Comparison of ENCODE assay signal across 20 cellular contexts in genomic region chr12:5506295-5506694, GRCh38.
DNase-seq lines count a peak whose midpoint lies in the region; ATAC-seq and TF ChIP-seq lines count a peak whose summit lies in the region.
"Had no signal": no experiment of that assay in that cellular context is flagged by ENCODE, and none has a peak within 500 bp of the region (broad histone marks: within the 10 kb centered on the region; RNA-seq: fewer than 3 reads in every experiment).

No MANE protein-coding gene starts in this region.

- no peak overlapping the region for H3K23ac ChIP-seq in IMR-90 (ENCODE audit: low read depth, low read length)

- peak overlapping the region; percentile 45; the same call in 1 of the 2 replicates for H2AK5ac ChIP-seq in IMR-90 (ENCODE audit: low read depth, low read length)

- H3K27ac ChIP-seq in IMR-90 (ENCODE audit: insufficient read depth, low read length): no peak overlapping the region
- H3K27ac ChIP-seq: SK-N-MC had no signal

- H3K36me3 ChIP-seq in IMR-90 (ENCODE audit: control insufficient read depth, insufficient read depth, low read length): peaks cover 3% of the 10 kb centered on the region; the same call in 1 of the 2 replicates

- peak overlapping the region; percentile 30 for H2AFZ ChIP-seq in IMR-90 (replicated peaks; ENCODE audit: low read length, poor library complexity)

- H3K9ac ChIP-seq in IMR-90 (ENCODE audit: low read depth, low read length): no peak overlapping the region

- no TSS peak for BruUV-seq in IMR-90 (replicated peaks; lab: Mats Ljungman, UMichigan)

- no peaks in the 10 kb centered on the region for H3K9me3 Mint-ChIP-seq in stimulated activated naive B cell treated with anti-CD40 and anti-IgM and Interleukin-4, amounts not matched to agents 10 μg/mL and 1 μg/mL and 100 μg/mL, for 72 hours
- H3K9me3 Mint-ChIP-seq in stimulated activated effector memory CD8-positive, alpha-beta T cell treated with anti-CD3 and anti-CD28 coated beads, Interleukin-12 subunit alpha, Interleukin-12 subunit beta, amount 100 ng/mL, for 72 hours: no peaks in the 10 kb centered on the region
- H3K9me3 Mint-ChIP-seq: IgD-negative memory B cell had no signal

- no peak overlapping the region for H2AK9ac ChIP-seq in IMR-90 (replicated peaks; ENCODE audit: low read depth, low read length, poor library complexity)

- ATAC-seq in IMR-90 (ENCODE audit: low read depth): no peak
- ATAC-seq in stimulated activated naive B cell treated with anti-CD40 and anti-IgM and Interleukin-4, amounts not matched to agents 10 μg/mL and 1 μg/mL and 100 μg/mL, for 72 hours (replicated peaks): no peak
- ATAC-seq in SK-N-SH treated with all-trans-retinoic acid at 6 μM for 48 hours: no peak
- no peak for ATAC-seq in stimulated activated effector memory CD8-positive, alpha-beta T cell treated with anti-CD3 and anti-CD28 coated beads, Interleukin-12 subunit alpha, Interleukin-12 subunit beta, amount 100 ng/mL, for 72 hours

- H3K27me3 ChIP-seq in IMR-90 (ENCODE audit: control insufficient read depth, insufficient read depth, low read length): no peaks in the 10 kb centered on the region

- H3K4me3 Mint-ChIP-seq in stimulated activated naive B cell treated with anti-CD40 and anti-IgM and Interleukin-4, amounts not matched to agents 10 μg/mL and 1 μg/mL and 100 μg/mL, for 72 hours: no peak overlapping the region
- H3K4me3 Mint-ChIP-seq in stimulated activated effector memory CD8-positive, alpha-beta T cell treated with anti-CD3 and anti-CD28 coated beads, Interleukin-12 subunit alpha, Interleukin-12 subunit beta, amount 100 ng/mL, for 72 hours: no peak overlapping the region
- H3K4me3 Mint-ChIP-seq: IgD-negative memory B cell had no signal

- no peak for TF ChIP-seq POLR2A in IMR-90 (IDR thresholded peaks at IDR 0.05; ENCODE audit: low read depth, low read length)

- H3K4me1 Mint-ChIP-seq in stimulated activated naive B cell treated with anti-CD40 and anti-IgM and Interleukin-4, amounts not matched to agents 10 μg/mL and 1 μg/mL and 100 μg/mL, for 72 hours: no peaks in the 10 kb centered on the region
- no peaks in the 10 kb centered on the region for H3K4me1 Mint-ChIP-seq in stimulated activated effector memory CD8-positive, alpha-beta T cell treated with anti-CD3 and anti-CD28 coated beads, Interleukin-12 subunit alpha, Interleukin-12 subunit beta, amount 100 ng/mL, for 72 hours
- H3K4me1 Mint-ChIP-seq: CD14-positive monocyte, IgD-negative memory B cell had no signal

- no peak overlapping the region; the same call in 1 of the 2 replicates for H3K56ac ChIP-seq in IMR-90 (ENCODE audit: extremely low read depth, insufficient read depth, low read length)

- intact Hi-C loops in IMR-90 (cut with micrococcal nuclease): loop anchor here (10.0 kb wide), 1 partner anchor 779 kb away; no protein-coding TSS in a partner anchor

- peaks cover 14% of the 10 kb centered on the region for H3K9me1 ChIP-seq in IMR-90 (ENCODE audit: insufficient read depth, low read length)

- TF ChIP-seq RAD21 in IMR-90 (IDR thresholded peaks at IDR 0.05; ENCODE audit: low read length): no peak

- H3K27me3 Mint-ChIP-seq in stimulated activated naive B cell treated with anti-CD40 and anti-IgM and Interleukin-4, amounts not matched to agents 10 μg/mL and 1 μg/mL and 100 μg/mL, for 72 hours: peaks cover 14 to 20% of the 10 kb centered on the region in 2 donors

- dilution Hi-C loops in IMR-90 (cut with HindIII; ENCODE audit: low sequenced_read_pairs, unreplicated experiment): no loop called here

- H3K4me3 ChIP-seq in IMR-90 (ENCODE audit: insufficient read depth, low read depth, low read length): no peak overlapping the region
- H3K4me3 ChIP-seq: SK-N-MC had no signal

- H3K4ac ChIP-seq in IMR-90 (ENCODE audit: low read depth, low read length): no peak overlapping the region

- POLR2A ChIA-PET in IMR-90 (lab: Charles Lee; ENCODE audit: unreplicated experiment): no interaction called here

- in situ Hi-C loops in IMR-90 (cut with MboI; ENCODE audit: low sequenced_read_pairs): no loop called here

- H3K36me3 Mint-ChIP-seq in stimulated activated naive B cell treated with anti-CD40 and anti-IgM and Interleukin-4, amounts not matched to agents 10 μg/mL and 1 μg/mL and 100 μg/mL, for 72 hours: no peaks in the 10 kb centered on the region
- H3K36me3 Mint-ChIP-seq in stimulated activated effector memory CD8-positive, alpha-beta T cell treated with anti-CD3 and anti-CD28 coated beads, Interleukin-12 subunit alpha, Interleukin-12 subunit beta, amount 100 ng/mL, for 72 hours: no peaks in the 10 kb centered on the region
- H3K36me3 Mint-ChIP-seq: CD14-positive monocyte, IgD-negative memory B cell had no signal

- H3K4me2 ChIP-seq in IMR-90 (ENCODE audit: low read depth, low read length): no peak overlapping the region

- H2BK120ac ChIP-seq in IMR-90 (ENCODE audit: low read depth, low read length): no peak overlapping the region

- no peak overlapping the region for H2BK20ac ChIP-seq in IMR-90 (ENCODE audit: low read depth, low read length)

- H4K5ac ChIP-seq in IMR-90 (ENCODE audit: low read depth, low read length): no peak overlapping the region

- DNase-seq in IMR-90 (no peak), ecto neural progenitor cell (ENCODE audit: low spot score) (peak; percentile 39), islet precursor cell (peak; percentile 49), hippocampal formation (lab: John Stamatoyannopoulos, UW) (no peak)
- DNase-seq in stimulated activated naive B cell treated with anti-CD40 and anti-IgM and Interleukin-4, amounts not matched to agents 10 μg/mL and 1 μg/mL and 100 μg/mL, for 72 hours: no peak
- no peak for DNase-seq in stimulated activated effector memory CD8-positive, alpha-beta T cell treated with anti-CD3 and anti-CD28 coated beads, Interleukin-12 subunit alpha, Interleukin-12 subunit beta, amount 100 ng/mL, for 72 hours (ENCODE audit: low spot score in 2 of 2)
- DNase-seq: DMS153, DND-41, HCEC 1CT, NCI-H1048, NCI-H1694, NCI-H2029 treated with DMSO at 0.1 percent for 48 hours, NCI-H2227 treated with DMSO at 0.1 percent for 48 hours, NCI-H526 treated with DMSO at 0.1 percent for 48 hours, RPMI8226, SIG-M5 had no signal

- no peak for TF ChIP-seq CTCF in IMR-90 (conservative IDR thresholded peaks at IDR 0.05; ENCODE audit: low read depth, low read length)

- peaks cover 7% of the 10 kb centered on the region for H3K4me1 ChIP-seq in IMR-90 (ENCODE audit: control insufficient read depth, insufficient read depth, low read length)

- no peak overlapping the region for H3K18ac ChIP-seq in IMR-90 (ENCODE audit: low read depth, low read length)

- H3K27ac Mint-ChIP-seq in stimulated activated naive B cell treated with anti-CD40 and anti-IgM and Interleukin-4, amounts not matched to agents 10 μg/mL and 1 μg/mL and 100 μg/mL, for 72 hours: peak overlapping the region; percentile 2
- no peak overlapping the region for H3K27ac Mint-ChIP-seq in stimulated activated effector memory CD8-positive, alpha-beta T cell treated with anti-CD3 and anti-CD28 coated beads, Interleukin-12 subunit alpha, Interleukin-12 subunit beta, amount 100 ng/mL, for 72 hours
- H3K27ac Mint-ChIP-seq: CD14-positive monocyte, IgD-negative memory B cell had no signal

- CTCF ChIA-PET in IMR-90 (lab: Yijun Ruan, JAX): no interaction called here

- no peak overlapping the region for H3K14ac ChIP-seq in IMR-90 (replicated peaks; ENCODE audit: low read depth, low read length)

- no peak overlapping the region for H2BK5ac ChIP-seq in IMR-90 (ENCODE audit: low read depth, low read length, poor library complexity, severe bottlenecking)

- 80% methylated on average over 2 of the region's 4 CpGs; no CpG with 5 or more reads in 1 of the 2 experiments for WGBS in IMR-90 (ENCODE audit: extremely low coverage in 2 of 2, insufficient read length in 1 of 2), 2 experiments

- H4K8ac ChIP-seq in IMR-90 (ENCODE audit: low read depth in 2 of 2, low read length in 2 of 2): peak overlapping the region in 1 of 2 experiments; percentile 37; a peak in 1 of 4 replicates

- H3K9me3 ChIP-seq in IMR-90 (ENCODE audit: control insufficient read depth, insufficient read depth, low read length): no peaks in the 10 kb centered on the region

- H4K91ac ChIP-seq in IMR-90 (ENCODE audit: insufficient read depth, low read depth, low read length): no peak overlapping the region

- no peak overlapping the region for H2BK15ac ChIP-seq in IMR-90 (ENCODE audit: low read depth, low read length)

- H4K20me1 ChIP-seq in IMR-90 (ENCODE audit: insufficient read depth, low read length): no peaks in the 10 kb centered on the region

- H3K79me1 ChIP-seq in IMR-90 (ENCODE audit: low read depth in 1 of 2, low read length in 2 of 2): peaks cover 3 to 14% of the 10 kb centered on the region in 2 experiments

TF ChIP-seq in IMR-90, 13 proteins besides CTCF, POLR2A, EP300 and RAD21 (continues in another document):
- TF ChIP-seq CEBPB (IDR thresholded peaks at IDR 0.05; ENCODE audit: low read depth, low read length) (no peak), BHLHE40 (IDR thresholded peaks at IDR 0.05; ENCODE audit: low read depth, low read length) (no peak), RFX5 (IDR thresholded peaks at IDR 0.05; ENCODE audit: low read depth, low read length) (no peak)
- TF ChIP-seq, protein P1, sequence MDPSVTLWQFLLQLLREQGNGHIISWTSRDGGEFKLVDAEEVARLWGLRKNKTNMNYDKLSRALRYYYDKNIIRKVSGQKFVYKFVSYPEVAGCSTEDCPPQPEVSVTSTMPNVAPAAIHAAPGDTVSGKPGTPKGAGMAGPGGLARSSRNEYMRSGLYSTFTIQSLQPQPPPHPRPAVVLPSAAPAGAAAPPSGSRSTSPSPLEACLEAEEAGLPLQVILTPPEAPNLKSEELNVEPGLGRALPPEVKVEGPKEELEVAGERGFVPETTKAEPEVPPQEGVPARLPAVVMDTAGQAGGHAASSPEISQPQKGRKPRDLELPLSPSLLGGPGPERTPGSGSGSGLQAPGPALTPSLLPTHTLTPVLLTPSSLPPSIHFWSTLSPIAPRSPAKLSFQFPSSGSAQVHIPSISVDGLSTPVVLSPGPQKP (IDR thresholded peaks at IDR 0.05; ENCODE audit: borderline replicate concordance, low read depth, low read length): no peak

TF ChIP-seq in SK-N-SH treated with all-trans-retinoic acid at 6 μM for 48 hours, 23 proteins besides CTCF, POLR2A, EP300 and RAD21:
- TF ChIP-seq GLIS3 (CRISPR knock-in tag; IDR thresholded peaks at IDR 0.05): no peak

Comparison
In these comparisons a context has a peak if more than half of its experiments do, and no peak if none do; other contexts are left out.
1. DNase-seq: peak in ecto neural progenitor cell (single experiment) and islet precursor cell (single experiment); none in IMR-90 (single experiment), stimulated activated naive B cell treated with anti-CD40 and anti-IgM and Interleukin-4, amounts not matched to agents 10 μg/mL and 1 μg/mL and 100 μg/mL, for 72 hours (single experiment), hippocampal formation (0 of 2) and stimulated activated effector memory CD8-positive, alpha-beta T cell treated with anti-CD3 and anti-CD28 coated beads, Interleukin-12 subunit alpha, Interleukin-12 subunit beta, amount 100 ng/mL, for 72 hours (0 of 2).